34 cellular contexts compared by ENCODE assay signal in the genomic region with DNA sequence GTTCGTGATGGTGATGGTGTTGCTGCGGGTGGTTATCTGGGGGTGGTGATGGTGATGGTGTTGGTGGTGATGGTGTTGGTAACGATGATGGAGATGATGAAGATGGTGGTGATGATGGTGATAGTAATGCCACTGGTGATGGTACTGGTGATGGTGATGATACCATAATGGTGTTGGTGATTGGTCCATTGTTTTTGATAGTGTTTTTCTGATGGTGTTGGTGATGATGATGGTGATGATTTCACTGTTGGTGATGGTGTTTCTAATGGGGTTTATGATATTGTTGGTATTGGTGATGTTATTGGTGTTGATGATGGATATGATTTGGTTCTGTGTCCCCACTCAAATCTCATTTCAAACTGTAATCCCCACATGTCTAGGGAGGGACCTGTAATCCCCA.
"Had no signal": no experiment of that assay in that cellular context is flagged by ENCODE, and none has a peak within 500 bp of the region (broad histone marks: within the 10 kb centered on the region; RNA-seq: fewer than 3 reads in every experiment).

No MANE protein-coding gene starts in this region.

- H3K27me3 Mint-ChIP-seq: activated CD4-positive, alpha-beta memory T cell treated with anti-CD3 and anti-CD28 coated beads for 36 hours; activated naive CD8-positive, alpha-beta T cell treated with anti-CD3 and anti-CD28 coated beads for 36 hours; activated T-helper 17 cell treated with anti-CD3 and anti-CD28 coated beads, Interleukin-2, amount 50 U/mL, for 72 hours had no signal

- H3K9me3 ChIP-seq: adrenal gland, body of pancreas, breast epithelium had no signal

- H3K36me3 Mint-ChIP-seq: activated CD4-positive, alpha-beta memory T cell treated with anti-CD3 and anti-CD28 coated beads for 36 hours; activated naive CD4-positive, alpha-beta T cell treated with anti-CD3 and anti-CD28 coated beads, Interleukin-2, amount 50 U/mL, for 72 hours had no signal

- H3K27ac Mint-ChIP-seq: activated B cell treated with CpG ODN at 0.5 μM for 24 hours; activated CD4-positive, alpha-beta memory T cell treated with anti-CD3 and anti-CD28 coated beads for 36 hours; activated CD4-positive, alpha-beta T cell treated with anti-CD3 and anti-CD28 coated beads, Interleukin-2, amount 10 ng/mL, durations not matched to agents 24 days and 14 days; activated CD8-positive, alpha-beta T cell treated with anti-CD3 and anti-CD28 coated beads for 36 hours; activated naive CD4-positive, alpha-beta T cell treated with anti-CD3 and anti-CD28 coated beads for 36 hours; activated naive CD4-positive, alpha-beta T cell treated with anti-CD3 and anti-CD28 coated beads, Interleukin-2, amount 50 U/mL, for 72 hours; activated naive CD8-positive, alpha-beta T cell treated with anti-CD3 and anti-CD28 coated beads for 36 hours; activated T-cell treated with anti-CD3 and anti-CD28 coated beads, Interleukin-2, amount 50 U/mL, for 72 hours; activated T-helper 1 cell treated with anti-CD3 and anti-CD28 coated beads, Interleukin-12 subunit alpha, Interleukin-12 subunit beta, Interleukin-2, Interleukin-4 antibody, amounts not matched to agents 30 ng/mL and 10 ng/mL and 1 ng/mL, durations not matched to agents 14 hours and 24 hours and 36 hours; activated T-helper 17 cell treated with anti-CD3 and anti-CD28 coated beads, Interleukin-2, amount 50 U/mL, for 72 hours; T-helper 2 cell treated with Interferon-gamma antibody and Interleukin-4, amounts not matched to agents 5 μg/mL and 100 μg/mL, for 36 hours had no signal

- H3K4me3 ChIP-seq: adrenal gland, body of pancreas, breast epithelium had no signal

- H3K27ac ChIP-seq: adrenal gland, body of pancreas, brain microvascular endothelial cell, breast epithelium, VCaP had no signal

- H3K4me3 Mint-ChIP-seq: activated B cell treated with CpG ODN at 0.5 μM for 24 hours; activated CD4-positive, alpha-beta memory T cell treated with anti-CD3 and anti-CD28 coated beads for 36 hours; activated CD4-positive, alpha-beta T cell treated with anti-CD3 and anti-CD28 coated beads, Interleukin-2, amount 10 ng/mL, durations not matched to agents 24 days and 14 days; activated CD8-positive, alpha-beta T cell treated with anti-CD3 and anti-CD28 coated beads for 36 hours; activated naive CD4-positive, alpha-beta T cell treated with anti-CD3 and anti-CD28 coated beads for 36 hours; activated naive CD8-positive, alpha-beta T cell treated with anti-CD3 and anti-CD28 coated beads for 36 hours; activated T-cell treated with anti-CD3 and anti-CD28 coated beads, Interleukin-2, amount 50 U/mL, for 4 hours; activated T-cell treated with anti-CD3 and anti-CD28 coated beads, Interleukin-2, amount 50 U/mL, for 72 hours; activated T-helper 1 cell treated with anti-CD3 and anti-CD28 coated beads, Interleukin-12 subunit alpha, Interleukin-12 subunit beta, Interleukin-2, Interleukin-4 antibody, amounts not matched to agents 30 ng/mL and 10 ng/mL and 1 ng/mL, durations not matched to agents 14 hours and 24 hours and 36 hours; activated T-helper 17 cell treated with anti-CD3 and anti-CD28 coated beads, Interleukin-2, amount 50 U/mL, for 72 hours; T-helper 2 cell treated with Interferon-gamma antibody and Interleukin-4, amounts not matched to agents 5 μg/mL and 100 μg/mL, for 36 hours had no signal

- ATAC-seq: activated CD8-positive, alpha-beta T cell treated with anti-CD3 and anti-CD28 coated beads for 36 hours; activated naive CD4-positive, alpha-beta T cell treated with anti-CD3 and anti-CD28 coated beads, Interleukin-2, amount 50 U/mL, for 72 hours; activated T-cell treated with anti-CD3 and anti-CD28 coated beads, Interleukin-2, amount 50 U/mL, for 4 hours; activated T-cell treated with anti-CD3 and anti-CD28 coated beads, Interleukin-2, amount 50 U/mL, for 72 hours; activated T-helper 17 cell treated with anti-CD3 and anti-CD28 coated beads, Interleukin-2, amount 50 U/mL, for 72 hours; body of pancreas had no signal

- DNase-seq: activated B cell treated with CpG ODN at 0.5 μM for 24 hours; activated CD4-positive, alpha-beta memory T cell treated with anti-CD3 and anti-CD28 coated beads for 36 hours; activated CD4-positive, alpha-beta T cell treated with anti-CD3 and anti-CD28 coated beads for 4 hours; activated CD4-positive, alpha-beta T cell treated with anti-CD3 and anti-CD28 coated beads, Interleukin-2, amount 10 ng/mL, durations not matched to agents 24 days and 14 days; activated CD4-positive, alpha-beta T cell treated with anti-CD3 and anti-CD28 coated beads, Interleukin-2, amount 50 U/mL, for 1 hour; activated CD4-positive, alpha-beta T cell treated with anti-CD3 and anti-CD28 coated beads, Interleukin-2, amount 50 U/mL, for 4 hours; activated CD4-positive, CD25-positive, alpha-beta regulatory T cell treated with anti-CD3 and anti-CD28 coated beads, Interleukin-2, amount 50 U/mL, for 72 hours; activated CD8-positive, alpha-beta memory T cell treated with anti-CD3 and anti-CD28 coated beads, Interleukin-2, amount 50 U/mL, for 4 hours; activated CD8-positive, alpha-beta T cell treated with anti-CD3 and anti-CD28 coated beads for 36 hours; activated effector memory CD4-positive, alpha-beta T cell treated with anti-CD3 and anti-CD28 coated beads, Interleukin-2, amount 50 U/mL, for 16 hours; activated gamma-delta T cell treated with Interleukin-2 at 50 U/mL for 16 hours; activated naive CD4-positive, alpha-beta T cell; activated naive CD4-positive, alpha-beta T cell treated with anti-CD3 and anti-CD28 coated beads for 36 hours; activated naive CD4-positive, alpha-beta T cell treated with anti-CD3 and anti-CD28 coated beads, Interleukin-2, amount 50 U/mL, for 16 hours; activated naive CD8-positive, alpha-beta T cell treated with anti-CD3 and anti-CD28 coated beads for 36 hours; activated T-cell treated with anti-CD3 and anti-CD28 coated beads for 4 hours; activated T-cell treated with anti-CD3 and anti-CD28 coated beads, Interleukin-2, amount 50 U/mL, for 1 hour; activated T-cell treated with anti-CD3 and anti-CD28 coated beads, Interleukin-2, amount 50 U/mL, for 4 hours; activated T-cell treated with anti-CD3 and anti-CD28 coated beads, Interleukin-2, amount 50 U/mL, for 72 hours; adrenal gland; amniotic stem cell; aorta; body of pancreas; brain microvascular endothelial cell; central memory CD4-positive, alpha-beta T cell; T-helper 2 cell; T-helper 9 cell had no signal

- H3K36me3 ChIP-seq: adrenal gland, brain microvascular endothelial cell, breast epithelium had no signal

- H3K9me3 Mint-ChIP-seq: activated B cell treated with CpG ODN at 0.5 μM for 24 hours; activated CD4-positive, alpha-beta memory T cell treated with anti-CD3 and anti-CD28 coated beads for 36 hours; activated CD8-positive, alpha-beta T cell treated with anti-CD3 and anti-CD28 coated beads for 36 hours; activated naive CD4-positive, alpha-beta T cell treated with anti-CD3 and anti-CD28 coated beads for 36 hours; activated naive CD8-positive, alpha-beta T cell treated with anti-CD3 and anti-CD28 coated beads for 36 hours; activated T-cell treated with anti-CD3 and anti-CD28 coated beads, Interleukin-2, amount 50 U/mL, for 4 hours; activated T-helper 17 cell treated with anti-CD3 and anti-CD28 coated beads, Interleukin-2, amount 50 U/mL, for 72 hours; T-helper 2 cell treated with Interferon-gamma antibody and Interleukin-4, amounts not matched to agents 5 μg/mL and 100 μg/mL, for 36 hours had no signal

- H3K27me3 ChIP-seq: adrenal gland, body of pancreas, brain microvascular endothelial cell, breast epithelium had no signal

- FAIRE-seq: TTC549 had no signal

- H3K4me1 ChIP-seq: adrenal gland, body of pancreas, breast epithelium had no signal
